ENCODE assay signal across 9 cellular contexts in the genomic region with DNA sequence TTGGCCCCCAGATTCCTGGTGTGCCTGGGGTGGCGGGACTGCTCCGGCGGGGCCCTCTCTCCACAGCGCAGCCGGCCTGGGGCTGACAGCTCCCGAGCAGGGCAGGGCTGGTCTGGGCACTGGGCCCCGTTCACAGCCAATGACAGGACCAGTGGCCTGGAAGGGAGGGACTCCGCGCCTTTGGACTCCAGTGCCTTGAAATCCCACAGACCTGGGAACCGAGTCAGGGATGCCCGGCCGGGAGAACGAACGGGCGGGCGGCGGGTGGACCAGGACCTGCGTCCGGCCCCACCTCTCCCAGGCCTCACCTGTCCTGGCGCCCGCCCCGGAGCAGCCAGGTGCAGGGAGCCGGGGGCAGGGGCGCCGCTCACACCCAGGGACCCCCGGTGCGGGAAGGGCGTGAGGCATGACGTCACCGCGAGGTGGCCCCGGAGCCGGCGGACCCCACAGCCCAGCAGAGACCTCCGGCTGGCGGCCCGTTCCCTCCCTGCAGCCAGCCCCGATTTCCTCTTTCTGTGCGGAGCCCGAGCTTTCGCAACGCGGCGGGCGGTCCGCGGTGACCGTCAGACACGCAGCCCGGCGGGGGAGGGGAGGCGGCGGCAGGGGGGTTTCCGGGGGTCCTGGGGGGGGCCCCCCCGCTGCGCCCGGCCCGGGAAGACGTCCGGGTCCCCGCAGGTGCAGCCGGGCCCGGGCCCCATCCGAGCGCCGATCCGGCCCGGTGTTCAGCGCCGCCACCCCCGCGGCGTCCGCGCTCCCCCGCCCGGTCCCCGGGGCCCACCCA. TPM values are rescaled to one million over a fixed set of nuclear protein-coding genes. Genes with fewer than 3 reads are reported as not detected.
A peak's percentile ranks its signal among the peaks of the same experiment; 100 is the strongest.
DNase-seq lines count a peak whose midpoint lies in the region; TF ChIP-seq lines count a peak whose summit lies in the region.
"Had no signal": no experiment of that assay in that cellular context is flagged by ENCODE, and none has a peak within 500 bp of the region (broad histone marks: within the 10 kb centered on the region; RNA-seq: fewer than 3 reads in every experiment).

No MANE protein-coding gene starts in this region.

- H2BK12ac ChIP-seq in H9 (ENCODE audit: insufficient read length, low read depth, low read length), result no peak overlapping the region

- H3K4me3 Mint-ChIP-seq in H9, result peak overlapping the region; percentile 53 to 68; a peak in 4 of 5 replicates

- no peak overlapping the region for H3K23ac ChIP-seq in H9 (ENCODE audit: insufficient read length, low read depth, low read length)

- no peaks in the 10 kb centered on the region for H3K79me1 ChIP-seq in H9 (ENCODE audit: insufficient read depth, low read depth, low read length, poor library complexity, severe bottlenecking)

- no peaks in the 10 kb centered on the region for H3K36me3 ChIP-seq in effector memory CD4-positive, alpha-beta T cell (ENCODE audit: control insufficient read depth, insufficient read depth, low read length)
- H3K36me3 ChIP-seq in mesodermal cell (ENCODE audit: control insufficient read depth, insufficient read depth, low read length), result no peaks in the 10 kb centered on the region
- no peaks in the 10 kb centered on the region for H3K36me3 ChIP-seq in thymus (ENCODE audit: control insufficient read depth, insufficient read depth)
- H3K36me3 ChIP-seq: SJSA1 had no signal

- H3K18ac ChIP-seq in H9 (ENCODE audit: insufficient read length, low read depth, low read length), result no peak overlapping the region

- H3K36me3 Mint-ChIP-seq in H9 (ENCODE audit: insufficient read depth in 1 of 3, low read depth in 3 of 3), result no peaks in the 10 kb centered on the region; a peak in 1 of 7 replicates

- no peak overlapping the region for H2BK5ac ChIP-seq in H9 (ENCODE audit: insufficient read length, low read length)

- H4K8ac ChIP-seq in H9 (replicated peaks; ENCODE audit: insufficient read length, low read depth, low read length), result no peak overlapping the region

- H3K56ac ChIP-seq in H9 (ENCODE audit: insufficient read length, low read depth, low read length), result no peak overlapping the region

- H3T11ph ChIP-seq in H9 (ENCODE audit: low read length), result no peak overlapping the region

- TF ChIP-seq CTCF in H9 (conservative IDR thresholded peaks at IDR 0.05), result no peak

- no peak overlapping the region for H4K5ac ChIP-seq in H9 (ENCODE audit: insufficient read length, low read depth, low read length)

- H3K4ac ChIP-seq in H9 (ENCODE audit: low read depth, low read length), result no peak overlapping the region

- peaks cover 41% of the 10 kb centered on the region for H3K27me3 Mint-ChIP-seq in H9 (ENCODE audit: low read depth)

- peaks cover 5% of the 10 kb centered on the region for H3K23me2 ChIP-seq in H9 (ENCODE audit: insufficient read length, low read depth, low read length, poor library complexity, severe bottlenecking)

- H2BK120ac ChIP-seq in H9 (ENCODE audit: low read depth, low read length, poor library complexity, severe bottlenecking), result no peak overlapping the region

- DNase-seq in EL (peak; percentile 47), H9 (peak; percentile 69), RPMI7951 (ENCODE audit: low read depth) (peak; percentile 19), glomerular visceral epithelial cell (ENCODE audit: extremely low spot score) (no peak)
- DNase-seq in effector memory CD4-positive, alpha-beta T cell, result no peak
- no peak for DNase-seq in activated CD4-positive, alpha-beta T cell treated with anti-CD3 and anti-CD28 coated beads, Interleukin-2, amount 50 U/mL, for 4 hours

- peak overlapping the region; percentile 61 for H3K4me2 ChIP-seq in H9 (ENCODE audit: insufficient read depth, insufficient read length, low read length)

- H3K27me3 ChIP-seq in H9 (ENCODE audit: insufficient read depth, low read length) (peaks cover 3% of the 10 kb centered on the region; the same call in 1 of the 2 replicates), thymus (ENCODE audit: control insufficient read depth, insufficient read depth) (peaks cover 39% of the 10 kb centered on the region)
- H3K27me3 ChIP-seq in effector memory CD4-positive, alpha-beta T cell (replicated peaks; ENCODE audit: control insufficient read depth, insufficient read depth, low read length, poor library complexity, severe bottlenecking), result no peaks in the 10 kb centered on the region

- H3K9me3 Mint-ChIP-seq in H9, result peaks cover 0 to 3% of the 10 kb centered on the region in 2 experiments; a peak in 1 of 5 replicates

- no peak overlapping the region for H3K27ac ChIP-seq in H9 (ENCODE audit: insufficient read length, low read depth, low read length)
- no peak overlapping the region for H3K27ac ChIP-seq in effector memory CD4-positive, alpha-beta T cell (ENCODE audit: insufficient read depth, low read length, poor library complexity, severe bottlenecking)
- H3K27ac ChIP-seq in mesodermal cell (ENCODE audit: low read depth, low read length, severe bottlenecking), result no peak overlapping the region
- no peak overlapping the region for H3K27ac ChIP-seq in thymus (ENCODE audit: low read depth)
- H3K27ac ChIP-seq: SJSA1 had no signal

- WGBS in H9 (ENCODE audit: extremely low coverage, insufficient read length, low lambda C conversion rate), result no CpG with 5 or more reads among the region's 78 CpGs
- WGBS in mesodermal cell (ENCODE audit: insufficient coverage in 2 of 2), 2 experiments, result 4 to 11% methylated on average over 39 to 54 of the region's 78 CpGs
- WGBS in thymus, result 14% methylated on average over 78 of the region's 78 CpGs

- no peak overlapping the region for H2AK5ac ChIP-seq in H9 (ENCODE audit: insufficient read length, low read length)

- H2BK15ac ChIP-seq in H9 (ENCODE audit: low read depth, low read length), result no peak overlapping the region

- H3K79me2 ChIP-seq in H9 (ENCODE audit: insufficient read depth, low read length), result no peaks in the 10 kb centered on the region

- no peak overlapping the region for H3K9ac ChIP-seq in H9 (ENCODE audit: extremely low read depth, insufficient read length, low read length)

- no peak overlapping the region for H3K27ac Mint-ChIP-seq in H9

- H4K20me1 ChIP-seq in H9 (ENCODE audit: control insufficient read depth, insufficient read depth, insufficient read length), result no peaks in the 10 kb centered on the region

- H3K4me1 Mint-ChIP-seq in H9, result peaks cover 7 to 9% of the 10 kb centered on the region in 2 experiments; a peak in 2 of 4 replicates

- no peak overlapping the region for H2AFZ ChIP-seq in H9 (ENCODE audit: low read length)

- H4K91ac ChIP-seq in H9 (ENCODE audit: insufficient read length, low read depth, low read length), result no peak overlapping the region

- no peak overlapping the region for H2BK20ac ChIP-seq in H9 (ENCODE audit: low read depth, low read length, poor library complexity, severe bottlenecking)

- no peak overlapping the region for H3K14ac ChIP-seq in H9 (ENCODE audit: insufficient read depth, low read length)

- H3K9me3 ChIP-seq in H9 (ENCODE audit: control insufficient read depth, low read depth, low read length) (no peaks in the 10 kb centered on the region), mesodermal cell (ENCODE audit: control insufficient read depth, low read length) (no peaks in the 10 kb centered on the region), thymus (ENCODE audit: control insufficient read depth) (peaks cover 2% of the 10 kb centered on the region)
- H3K9me3 ChIP-seq in effector memory CD4-positive, alpha-beta T cell (ENCODE audit: control insufficient read depth, low read length), result no peaks in the 10 kb centered on the region
- H3K9me3 ChIP-seq: SJSA1 had no signal

- H3K4me3 ChIP-seq in effector memory CD4-positive, alpha-beta T cell (ENCODE audit: insufficient read depth, low read depth, low read length, poor library complexity, severe bottlenecking), result peak overlapping the region; percentile 40
- peak overlapping the region; percentile 35 for H3K4me3 ChIP-seq in mesodermal cell (ENCODE audit: extremely low read depth, insufficient read depth, low read length, poor library complexity, severe bottlenecking)
- peak overlapping the region; percentile 44 for H3K4me3 ChIP-seq in thymus (ENCODE audit: low read length)
- H3K4me3 ChIP-seq: SJSA1 had no signal

- no peaks in the 10 kb centered on the region; the same call in 1 of the 2 replicates for H3K4me1 ChIP-seq in H9 (ENCODE audit: insufficient read depth, low read length)
- peaks cover 6% of the 10 kb centered on the region for H3K4me1 ChIP-seq in effector memory CD4-positive, alpha-beta T cell (ENCODE audit: control insufficient read depth, insufficient read depth, low read length, poor library complexity, severe bottlenecking)
- H3K4me1 ChIP-seq in mesodermal cell (ENCODE audit: control insufficient read depth, insufficient read depth, low read length, poor library complexity, severe bottlenecking), result peaks cover 4% of the 10 kb centered on the region
- no peaks in the 10 kb centered on the region for H3K4me1 ChIP-seq in thymus (ENCODE audit: control insufficient read depth, insufficient read depth, low read length)

RNA-seq across cellular contexts. Expression of a gene that starts 0.7 kb away (rescaled TPM):
- total RNA-seq in H9 (2021), result 6.2 and 6.8 TPM in 2 replicates
- 1.6 and 1.8 TPM in 2 replicates for total RNA-seq in RPMI7951 (2014; rRNA removed; shearing (Covaris generic))
- 2.2 TPM for polyA plus RNA-seq in mesodermal cell (2013, experiment 1 of 2)
- polyA plus RNA-seq in mesodermal cell (2013, experiment 2 of 2), result 1.7 TPM
- 9.4 TPM for polyA plus RNA-seq in thymus

RNA-seq across cellular contexts. Expression of a gene that starts 21.6 kb away (rescaled TPM):
- total RNA-seq in H9 (2021), result 10.2 and 12.3 TPM in 2 replicates
- total RNA-seq in RPMI7951 (2014; rRNA removed; shearing (Covaris generic)), result 6.8 and 7.1 TPM in 2 replicates
- polyA plus RNA-seq in mesodermal cell (2013, experiment 1 of 2), result 9.7 TPM
- 9.4 TPM for polyA plus RNA-seq in mesodermal cell (2013, experiment 2 of 2)
- polyA plus RNA-seq in thymus, result 11.6 TPM

RNA-seq across cellular contexts. Expression of a gene that starts 29.2 kb away (rescaled TPM):
- total RNA-seq in H9 (2021), result not detected in 2 replicates
- total RNA-seq in RPMI7951 (2014; rRNA removed; shearing (Covaris generic)), result not detected in 2 replicates
- not detected for polyA plus RNA-seq in mesodermal cell (2013, experiment 1 of 2)
- polyA plus RNA-seq in mesodermal cell (2013, experiment 2 of 2), result not detected
- polyA plus RNA-seq in thymus, result 0.48 TPM
- total RNA-seq: SJSA1 had no signal

Comparison
In these comparisons a context has a peak if more than half of its experiments do, and no peak if none do; other contexts are left out.
1. DNase-seq: peak in EL (single experiment), H9 (single experiment) and RPMI7951 (single experiment); none in effector memory CD4-positive, alpha-beta T cell (0 of 3), glomerular visceral epithelial cell (single experiment) and activated CD4-positive, alpha-beta T cell treated with anti-CD3 and anti-CD28 coated beads, Interleukin-2, amount 50 U/mL, for 4 hours (0 of 2).
2. Peak in every context shown above with its lines, with median percentiles within 50 percentile points of each other: H3K4me3 ChIP-seq.